In genomic region chr9:36873247-36873875, GRCh38 we compare ENCODE assay signal across 7 cellular contexts.
DNase-seq lines count a peak whose midpoint lies in the region; ATAC-seq and TF ChIP-seq lines count a peak whose summit lies in the region.

No MANE protein-coding gene starts in this region.

- H3K9me3 Mint-ChIP-seq in neural crest cell = no peaks in the 10 kb centered on the region
- no peaks in the 10 kb centered on the region for H3K9me3 Mint-ChIP-seq in stimulated activated naive CD8-positive, alpha-beta T cell treated with anti-CD3 and anti-CD28 coated beads, Interleukin-15, amount 100 ng/mL, for 72 hours

- H3K36me3 Mint-ChIP-seq in neural crest cell (ENCODE audit: low read depth) = no peaks in the 10 kb centered on the region

- no peak overlapping the region for H3K4me3 ChIP-seq in epithelial cell of proximal tubule (ENCODE audit: low read depth, low read length)

- peaks cover 32% of the 10 kb centered on the region for H3K27me3 Mint-ChIP-seq in neural crest cell (ENCODE audit: low read depth)
- H3K27me3 Mint-ChIP-seq in stimulated activated naive CD8-positive, alpha-beta T cell treated with anti-CD3 and anti-CD28 coated beads, Interleukin-15, amount 100 ng/mL, for 72 hours = peaks cover 18% of the 10 kb centered on the region

- ATAC-seq in HG03025 (IDR thresholded peaks at IDR 0.05; ENCODE audit: low FRiP score, unreplicated experiment) = peak; percentile 48
- ATAC-seq in stimulated activated naive CD8-positive, alpha-beta T cell treated with anti-CD3 and anti-CD28 coated beads, Interleukin-15, amount 100 ng/mL, for 72 hours = peak; percentile 89

- H3K4me3 Mint-ChIP-seq in neural crest cell = no peak overlapping the region
- no peak overlapping the region for H3K4me3 Mint-ChIP-seq in stimulated activated naive CD8-positive, alpha-beta T cell treated with anti-CD3 and anti-CD28 coated beads, Interleukin-15, amount 100 ng/mL, for 72 hours

- no peak overlapping the region for H3K27ac Mint-ChIP-seq in neural crest cell (ENCODE audit: unreplicated experiment)
- no peak overlapping the region for H3K27ac Mint-ChIP-seq in stimulated activated naive CD8-positive, alpha-beta T cell treated with anti-CD3 and anti-CD28 coated beads, Interleukin-15, amount 100 ng/mL, for 72 hours

- peak; percentile 88 for TF ChIP-seq CTCF in GM12874 (IDR thresholded peaks at IDR 0.05; ENCODE audit: insufficient read depth, low read depth, low read length)
- peak; percentile 95 for TF ChIP-seq CTCF in epithelial cell of proximal tubule (conservative IDR thresholded peaks at IDR 0.05; ENCODE audit: low read depth, low read length)
- TF ChIP-seq CTCF in neural crest cell (conservative IDR thresholded peaks at IDR 0.05) = peak; percentile 95

- H3K4me1 Mint-ChIP-seq in neural crest cell = peaks cover 9% of the 10 kb centered on the region
- H3K4me1 Mint-ChIP-seq in stimulated activated naive CD8-positive, alpha-beta T cell treated with anti-CD3 and anti-CD28 coated beads, Interleukin-15, amount 100 ng/mL, for 72 hours = no peaks in the 10 kb centered on the region

- DNase-seq in NCI-H748 (lab: John Stamatoyannopoulos, UW; ENCODE audit: unreplicated experiment) (peak; percentile 64), epithelial cell of proximal tubule (ENCODE audit: low read depth) (no peak), neural crest cell (ENCODE audit: low read depth, low spot score) (peak; percentile 61)
- peak; percentile 39 for DNase-seq in activated CD8-positive, alpha-beta memory T cell treated with anti-CD3 and anti-CD28 coated beads, Interleukin-2, amount 50 U/mL, for 24 hours (ENCODE audit: extremely low read depth)
- DNase-seq in stimulated activated naive CD8-positive, alpha-beta T cell treated with anti-CD3 and anti-CD28 coated beads, Interleukin-15, amount 100 ng/mL, for 72 hours = peak; percentile 68 to 75
